ENCODE assay signal across 12 cellular contexts in genomic region chr7:94059747-94060146, GRCh38.
A peak's percentile ranks its signal among the peaks of the same experiment; 100 is the strongest.
DNase-seq lines count a peak whose midpoint lies in the region; ATAC-seq and TF ChIP-seq lines count a peak whose summit lies in the region.
"Had no signal": no experiment of that assay in that cellular context is flagged by ENCODE, and none has a peak within 500 bp of the region (broad histone marks: within the 10 kb centered on the region; RNA-seq: fewer than 3 reads in every experiment).

No MANE protein-coding gene starts in this region.

- peaks cover 88% of the 10 kb centered on the region for H3K4me1 ChIP-seq in DOHH2 (ENCODE audit: control insufficient read depth, low read length)

- DNase-seq in HuH-7 (ENCODE audit: low spot score) = peak; percentile 6
- peak; percentile 55 for DNase-seq in choroid plexus epithelial cell (ENCODE audit: low read depth)
- DNase-seq in anterior cingulate cortex (lab: John Stamatoyannopoulos, UW) = no peak
- no peak for DNase-seq in activated CD8-positive, alpha-beta memory T cell treated with anti-CD3 and anti-CD28 coated beads for 24 hours
- DNase-seq in activated naive CD4-positive, alpha-beta T cell treated with anti-CD3 and anti-CD28 coated beads, Interleukin-2, amount 50 U/mL, for 16 hours = no peak
- DNase-seq: cerebellar nuclear complex, hypothalamus, NCI-H2081 had no signal

- peaks cover 11% of the 10 kb centered on the region for H3F3A ChIP-seq in DOHH2 (ENCODE audit: control insufficient read depth, insufficient read depth)

- TF ChIP-seq CTCF in DOHH2 (IDR thresholded peaks at IDR 0.05; ENCODE audit: low read depth, low read length, poor library complexity, severe bottlenecking) = no peak
- no peak for TF ChIP-seq CTCF in choroid plexus epithelial cell (conservative IDR thresholded peaks at IDR 0.05; ENCODE audit: low read depth, low read length)

- peak overlapping the region; percentile 62 for H3K4me2 ChIP-seq in DOHH2 (ENCODE audit: low read length)

- H3K9me3 ChIP-seq in DOHH2 (ENCODE audit: control insufficient read depth, insufficient read depth, low read length) = peaks cover 7% of the 10 kb centered on the region; the same call in 1 of the 2 replicates

- no peaks in the 10 kb centered on the region for H4K20me1 ChIP-seq in DOHH2 (ENCODE audit: control insufficient read depth, insufficient read depth, low read depth, low read length)

- H3K9me2 ChIP-seq in DOHH2 (replicated peaks; ENCODE audit: control insufficient read depth, low read length) = no peaks in the 10 kb centered on the region

- ATAC-seq in GM21381 (IDR thresholded peaks at IDR 0.05; ENCODE audit: unreplicated experiment) (peak; percentile 62), HG03135 (IDR thresholded peaks at IDR 0.05; ENCODE audit: unreplicated experiment) (no peak)

- H3K4me3 ChIP-seq in DOHH2 (ENCODE audit: low read length) (peak overlapping the region; percentile 12; the same call in 1 of the 2 replicates), choroid plexus epithelial cell (ENCODE audit: low read depth, low read length) (no peak overlapping the region)

- H3K36me3 ChIP-seq in DOHH2 (ENCODE audit: control insufficient read depth, low read length) = peaks cover 9% of the 10 kb centered on the region

- no peaks in the 10 kb centered on the region for H3K27me3 ChIP-seq in DOHH2 (ENCODE audit: control insufficient read depth, low read length)

- H3K79me2 ChIP-seq in DOHH2 (ENCODE audit: control insufficient read depth, low read length) = no peaks in the 10 kb centered on the region

- H3K27ac ChIP-seq in DOHH2 (ENCODE audit: low read depth, low read length) = peak overlapping the region; percentile 56
- H3K27ac ChIP-seq: C4-2B had no signal

Comparison
In these comparisons a context has a peak if more than half of its experiments do, and no peak if none do; other contexts are left out.
1. DNase-seq: peak in HuH-7 (single experiment) and choroid plexus epithelial cell (single experiment); none in anterior cingulate cortex (0 of 58), activated CD8-positive, alpha-beta memory T cell treated with anti-CD3 and anti-CD28 coated beads for 24 hours (single experiment) and activated naive CD4-positive, alpha-beta T cell treated with anti-CD3 and anti-CD28 coated beads, Interleukin-2, amount 50 U/mL, for 16 hours (single experiment).